Comparison of ENCODE assay signal across 8 cellular contexts in the genomic region with DNA sequence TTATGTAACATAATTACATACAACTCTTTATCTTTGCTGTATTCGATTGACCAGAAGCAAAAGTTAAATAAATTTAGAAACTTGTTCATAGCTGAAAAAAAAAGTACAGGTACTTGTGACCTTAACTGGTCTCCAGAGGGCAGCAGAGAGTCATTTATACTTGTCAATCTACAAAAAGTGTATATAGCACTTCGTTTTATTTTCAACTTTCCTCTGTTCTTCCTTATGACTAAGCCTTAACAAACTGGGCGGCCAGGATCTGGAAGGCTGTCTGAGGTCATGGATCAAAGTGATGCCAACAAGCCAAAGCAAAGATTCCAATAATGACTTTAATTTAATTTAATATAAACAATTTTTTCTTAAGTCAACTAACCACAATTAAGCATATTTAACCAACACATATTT. TPM values are rescaled to one million over a fixed set of nuclear protein-coding genes. Genes with fewer than 3 reads are reported as not detected.
DNase-seq lines count a peak whose midpoint lies in the region; ATAC-seq and TF ChIP-seq lines count a peak whose summit lies in the region.

No MANE protein-coding gene starts in this region.

- no peaks in the 10 kb centered on the region for H3K36me3 ChIP-seq in MG63
- H3K36me3 ChIP-seq in liver (ENCODE audit: control insufficient read depth in 4 of 4, insufficient read depth in 3 of 4, low read depth in 1 of 4, low read length in 3 of 4) = no peaks in the 10 kb centered on the region
- H3K36me3 ChIP-seq in stomach = no peaks in the 10 kb centered on the region

- no peaks in the 10 kb centered on the region for H3K9me3 ChIP-seq in MG63
- no peaks in the 10 kb centered on the region for H3K9me3 ChIP-seq in liver (ENCODE audit: control insufficient read depth in 4 of 4, low read length in 3 of 4)
- H3K9me3 ChIP-seq in stomach = no peaks in the 10 kb centered on the region

- TF ChIP-seq CTCF in GM12875 (IDR thresholded peaks at IDR 0.05; ENCODE audit: borderline replicate concordance, insufficient read depth, low read depth, low read length) (peak; percentile 35; the same call in 1 of the 2 replicates), coronary artery (IDR thresholded peaks at IDR 0.05) (peak; percentile 52), liver (IDR thresholded peaks at IDR 0.05; ENCODE audit: low read depth, low read length, missing input control) (peak; percentile 73), stomach (IDR thresholded peaks at IDR 0.05) (peak in 5 of 7 experiments; percentile 37 to 66 (median 58))

- H3K4me3 ChIP-seq in GM12875 (ENCODE audit: low read depth, low read length) = no peak overlapping the region
- no peak overlapping the region for H3K4me3 ChIP-seq in MG63
- no peak overlapping the region for H3K4me3 ChIP-seq in coronary artery
- no peak overlapping the region for H3K4me3 ChIP-seq in liver (ENCODE audit: low read depth in 1 of 3, low read length in 3 of 3)
- H3K4me3 ChIP-seq in stomach = no peak overlapping the region

- peak; percentile 89 to 90 for TF ChIP-seq RAD21 in liver (IDR thresholded peaks at IDR 0.05)

- WGBS in liver = under 1% methylated on average over 3 of the region's 3 CpGs
- 1 to 3% (median 2%) methylated on average over 3 of the region's 3 CpGs for WGBS in stomach, 5 donors

- no peaks in the 10 kb centered on the region; the same call in 1 of the 2 replicates for H3K27me3 ChIP-seq in MG63
- no peaks in the 10 kb centered on the region for H3K27me3 ChIP-seq in liver (ENCODE audit: control insufficient read depth in 4 of 4, insufficient read depth in 4 of 4, low read length in 3 of 4)
- no peaks in the 10 kb centered on the region for H3K27me3 ChIP-seq in stomach

- peak; percentile 68 to 70 for DNase-seq in AML-193 (lab: John Stamatoyannopoulos, UW)
- peak; percentile 58 for DNase-seq in MG63
- peak in 4 of 5 donors; percentile 17 to 69 (median 51) for DNase-seq in T-helper 1 cell
- DNase-seq in coronary artery (ENCODE audit: low spot score) = no peak
- peak; percentile 52 for DNase-seq in stomach

- TF ChIP-seq POLR2A in stomach (IDR thresholded peaks at IDR 0.05) = no peak

- H3K4me1 ChIP-seq in liver (ENCODE audit: control insufficient read depth in 4 of 4, insufficient read depth in 4 of 4, low read length in 3 of 4) = peaks cover 0 to 3% (median 0%) of the 10 kb centered on the region in 4 donors
- peaks cover 0 to 4% (median 0%) of the 10 kb centered on the region in 4 donors for H3K4me1 ChIP-seq in stomach

- no peak overlapping the region for H3K27ac ChIP-seq in coronary artery
- no peak overlapping the region for H3K27ac ChIP-seq in liver (ENCODE audit: low read depth in 1 of 2, low read length in 2 of 2)
- H3K27ac ChIP-seq in stomach = no peak overlapping the region

- ATAC-seq in HG02970 (IDR thresholded peaks at IDR 0.05; ENCODE audit: low FRiP score, unreplicated experiment) = no peak

- no peak overlapping the region for H3K9ac ChIP-seq in liver (ENCODE audit: low read depth in 1 of 2, low read length in 2 of 2)

- intact Hi-C loops in stomach (cut with DNase I; ENCODE audit: low total_unique reads) = loop anchor here (5.0 kb wide), 2 partner anchors 217 to 387 kb away; no protein-coding TSS in a partner anchor

- TF ChIP-seq EP300 in stomach (IDR thresholded peaks at IDR 0.05) = no peak

TF ChIP-seq in liver, 16 proteins besides CTCF, POLR2A, EP300 and RAD21:
- TF ChIP-seq, protein P1, sequence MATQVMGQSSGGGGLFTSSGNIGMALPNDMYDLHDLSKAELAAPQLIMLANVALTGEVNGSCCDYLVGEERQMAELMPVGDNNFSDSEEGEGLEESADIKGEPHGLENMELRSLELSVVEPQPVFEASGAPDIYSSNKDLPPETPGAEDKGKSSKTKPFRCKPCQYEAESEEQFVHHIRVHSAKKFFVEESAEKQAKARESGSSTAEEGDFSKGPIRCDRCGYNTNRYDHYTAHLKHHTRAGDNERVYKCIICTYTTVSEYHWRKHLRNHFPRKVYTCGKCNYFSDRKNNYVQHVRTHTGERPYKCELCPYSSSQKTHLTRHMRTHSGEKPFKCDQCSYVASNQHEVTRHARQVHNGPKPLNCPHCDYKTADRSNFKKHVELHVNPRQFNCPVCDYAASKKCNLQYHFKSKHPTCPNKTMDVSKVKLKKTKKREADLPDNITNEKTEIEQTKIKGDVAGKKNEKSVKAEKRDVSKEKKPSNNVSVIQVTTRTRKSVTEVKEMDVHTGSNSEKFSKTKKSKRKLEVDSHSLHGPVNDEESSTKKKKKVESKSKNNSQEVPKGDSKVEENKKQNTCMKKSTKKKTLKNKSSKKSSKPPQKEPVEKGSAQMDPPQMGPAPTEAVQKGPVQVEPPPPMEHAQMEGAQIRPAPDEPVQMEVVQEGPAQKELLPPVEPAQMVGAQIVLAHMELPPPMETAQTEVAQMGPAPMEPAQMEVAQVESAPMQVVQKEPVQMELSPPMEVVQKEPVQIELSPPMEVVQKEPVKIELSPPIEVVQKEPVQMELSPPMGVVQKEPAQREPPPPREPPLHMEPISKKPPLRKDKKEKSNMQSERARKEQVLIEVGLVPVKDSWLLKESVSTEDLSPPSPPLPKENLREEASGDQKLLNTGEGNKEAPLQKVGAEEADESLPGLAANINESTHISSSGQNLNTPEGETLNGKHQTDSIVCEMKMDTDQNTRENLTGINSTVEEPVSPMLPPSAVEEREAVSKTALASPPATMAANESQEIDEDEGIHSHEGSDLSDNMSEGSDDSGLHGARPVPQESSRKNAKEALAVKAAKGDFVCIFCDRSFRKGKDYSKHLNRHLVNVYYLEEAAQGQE (IDR thresholded peaks at IDR 0.05) = no peak
- no peak for TF ChIP-seq NR2F2 (IDR thresholded peaks at IDR 0.05)
- TF ChIP-seq GABPA (IDR thresholded peaks at IDR 0.05 in 1 of 2, conservative IDR thresholded peaks at IDR 0.05 in 1 of 2) = no peak
- TF ChIP-seq FOXA2 (IDR thresholded peaks at IDR 0.05) = no peak
- TF ChIP-seq JUND (IDR thresholded peaks at IDR 0.05) = no peak
- no peak for TF ChIP-seq TAF1 (conservative IDR thresholded peaks at IDR 0.05)
- TF ChIP-seq EGR1 (IDR thresholded peaks at IDR 0.05; ENCODE audit: low read depth in 2 of 2) = no peak
- TF ChIP-seq RXRA (IDR thresholded peaks at IDR 0.05) = no peak
- no peak for TF ChIP-seq FOXA1 (IDR thresholded peaks at IDR 0.05)
- TF ChIP-seq HNF4A (conservative IDR thresholded peaks at IDR 0.05) = no peak
- no peak for TF ChIP-seq YY1 (IDR thresholded peaks at IDR 0.05)
- no peak for TF ChIP-seq SP1 (IDR thresholded peaks at IDR 0.05)

RNA-seq across cellular contexts. Expression of a gene that starts 29.8 kb away (rescaled TPM):
- total RNA-seq in MG63 (2014; rRNA removed; shearing (Covaris generic); ENCODE audit: low replicate concordance) = not detected in 2 replicates
- total RNA-seq in liver = not detected
- polyA plus RNA-seq in liver = under 1 TPM in 1 of 2 donors, not detected in 1; 0.02 TPM
- total RNA-seq in stomach = 1 to 10 TPM in 1 of 5 donors, under 1 TPM in 1, not detected in 3; 0.18 to 1.2 TPM
- under 1 TPM in 1 of 3 donors, not detected in 2; 0.31 TPM for polyA plus RNA-seq in stomach
